ENCODE assay signal across 22 cellular contexts in genomic region chr3:78285032-78285728, GRCh38.
DNase-seq lines count a peak whose midpoint lies in the region; ATAC-seq and TF ChIP-seq lines count a peak whose summit lies in the region.
"Had no signal": no experiment of that assay in that cellular context is flagged by ENCODE, and none has a peak within 500 bp of the region (broad histone marks: within the 10 kb centered on the region; RNA-seq: fewer than 3 reads in every experiment).

No MANE protein-coding gene starts in this region.

- TF ChIP-seq CTCF in endodermal cell (conservative IDR thresholded peaks at IDR 0.05) (peak; percentile 34), smooth muscle cell (IDR thresholded peaks at IDR 0.05; ENCODE audit: borderline replicate concordance, insufficient read depth, poor library complexity, severe bottlenecking) (no peak)

- H3K27me3 ChIP-seq in endodermal cell (ENCODE audit: control insufficient read depth, insufficient read depth, low read length, poor library complexity, severe bottlenecking) (no peaks in the 10 kb centered on the region), smooth muscle cell (ENCODE audit: low read depth) (no peaks in the 10 kb centered on the region), aorta (ENCODE audit: control insufficient read depth in 1 of 2, insufficient read depth in 2 of 2, low read length in 1 of 2) (no peaks in the 10 kb centered on the region)

- H3F3A ChIP-seq in smooth muscle cell (ENCODE audit: low read depth): no peaks in the 10 kb centered on the region

- H3K27ac Mint-ChIP-seq in endodermal cell: peak overlapping the region; percentile 46
- H3K27ac Mint-ChIP-seq: B cell, T-cell had no signal

- H3K9me3 ChIP-seq in endodermal cell (ENCODE audit: control insufficient read depth, low read length) (no peaks in the 10 kb centered on the region), smooth muscle cell (replicated peaks; ENCODE audit: low read depth) (no peaks in the 10 kb centered on the region), aorta (ENCODE audit: control insufficient read depth, low read length) (no peaks in the 10 kb centered on the region)
- H3K9me3 ChIP-seq: SK-N-SH had no signal

- no peaks in the 10 kb centered on the region for H3K27me3 Mint-ChIP-seq in endodermal cell (ENCODE audit: insufficient read depth)
- H3K27me3 Mint-ChIP-seq: B cell, T-cell had no signal

- no peaks in the 10 kb centered on the region for H3K9me3 Mint-ChIP-seq in endodermal cell

- 74 to 82% methylated on average over 6 of the region's 6 CpGs for WGBS in endodermal cell (ENCODE audit: insufficient coverage in 1 of 2, insufficient read length in 1 of 2), 2 experiments
- WGBS in smooth muscle cell (ENCODE audit: low lambda C conversion rate): 74% methylated on average over 6 of the region's 6 CpGs
- 76 to 78% methylated on average over 6 of the region's 6 CpGs for WGBS in aorta, 2 donors

- H3K27ac ChIP-seq in endodermal cell (ENCODE audit: low read depth, low read length) (no peak overlapping the region), smooth muscle cell (ENCODE audit: low read depth) (no peak overlapping the region), aorta (ENCODE audit: low read depth in 1 of 2, low read length in 2 of 2) (no peak overlapping the region)

- no peaks in the 10 kb centered on the region for H3K79me2 ChIP-seq in smooth muscle cell (ENCODE audit: low read depth)

- ATAC-seq in aorta (ENCODE audit: low FRiP score) (no peak), HG02981 (IDR thresholded peaks at IDR 0.05; ENCODE audit: unreplicated experiment) (no peak), HG02973 (IDR thresholded peaks at IDR 0.05; ENCODE audit: unreplicated experiment) (no peak)
- ATAC-seq: K562, T-cell had no signal

- intact Hi-C loops in aorta (cut with DNase I): no loop called here

- H3K9ac ChIP-seq in endodermal cell (ENCODE audit: extremely low read depth, low read length, poor library complexity, severe bottlenecking) (no peak overlapping the region), smooth muscle cell (ENCODE audit: low read depth) (no peak overlapping the region)
- H3K9ac ChIP-seq: SK-N-SH had no signal

- no peaks in the 10 kb centered on the region for H3K36me3 Mint-ChIP-seq in endodermal cell (ENCODE audit: low read depth)
- H3K36me3 Mint-ChIP-seq: T-cell had no signal

- H3K4me1 Mint-ChIP-seq in endodermal cell: peaks cover 9% of the 10 kb centered on the region
- H3K4me1 Mint-ChIP-seq: B cell, T-cell had no signal

- H4K20me1 ChIP-seq in smooth muscle cell (ENCODE audit: low read depth): no peaks in the 10 kb centered on the region

- H3K36me3 ChIP-seq in endodermal cell (ENCODE audit: control insufficient read depth, insufficient read depth, low read length) (no peaks in the 10 kb centered on the region), smooth muscle cell (ENCODE audit: low read depth) (no peaks in the 10 kb centered on the region), aorta (ENCODE audit: control insufficient read depth in 1 of 2, insufficient read depth in 2 of 2, low read length in 1 of 2) (no peaks in the 10 kb centered on the region)

- H3K4me1 ChIP-seq in endodermal cell (ENCODE audit: control insufficient read depth, insufficient read depth, low read length) (no peaks in the 10 kb centered on the region), smooth muscle cell (ENCODE audit: low read depth) (peaks cover 20% of the 10 kb centered on the region), aorta (ENCODE audit: control insufficient read depth in 1 of 2, insufficient read depth in 2 of 2, low read length in 2 of 2) (no peaks in the 10 kb centered on the region)

- DNase-seq in NCI-H524 (lab: John Stamatoyannopoulos, UW): peak; percentile 5 to 23
- DNase-seq in NCI-H524 treated with DMSO at 0.1 percent for 48 hours (lab: John Stamatoyannopoulos, UW): no peak
- DNase-seq in OCI-M1 (lab: John Stamatoyannopoulos, UW): peak; percentile 31
- peak; percentile 48 for DNase-seq in endodermal cell
- DNase-seq in smooth muscle cell (lab: John Stamatoyannopoulos, UW; ENCODE audit: unreplicated experiment): no peak
- no peak for DNase-seq in aorta
- DNase-seq: 8988T, COR-L47, DMS 273 treated with DMSO at 0.1 percent for 48 hours, GF-D8, HCEC 1CT, NCI-H1436, NCI-H1930, NCI-H345, NCI-H526 treated with DMSO at 0.1 percent for 48 hours, SHP77, SK-N-SH, T-cell had no signal

- H3K4me3 ChIP-seq in endodermal cell (ENCODE audit: low read length): no peak overlapping the region
- H3K4me3 ChIP-seq in smooth muscle cell: no peak overlapping the region
- no peak overlapping the region for H3K4me3 ChIP-seq in aorta (ENCODE audit: low read length in 2 of 2)
- H3K4me3 ChIP-seq: K562 had no signal

- H3K4me3 Mint-ChIP-seq in endodermal cell: no peak overlapping the region
- H3K4me3 Mint-ChIP-seq: B cell, T-cell had no signal

- H3K4me2 ChIP-seq in smooth muscle cell: no peak overlapping the region
- H3K4me2 ChIP-seq: SK-N-SH had no signal

- peak overlapping the region; percentile 63 for H2AFZ ChIP-seq in smooth muscle cell (ENCODE audit: low read depth)

Comparison
In these comparisons a context has a peak if more than half of its experiments do, and no peak if none do; other contexts are left out.
1. DNase-seq: peak in NCI-H524 (2 of 2), OCI-M1 (single experiment) and endodermal cell (single experiment); none in NCI-H524 treated with DMSO at 0.1 percent for 48 hours (single experiment), smooth muscle cell (single experiment) and aorta (0 of 2).